In genomic region chr10:83633547-83633946, GRCh38 we compare ENCODE assay signal across 10 cellular contexts.
"Had no signal": no experiment of that assay in that cellular context is flagged by ENCODE, and none has a peak within 500 bp of the region (broad histone marks: within the 10 kb centered on the region; RNA-seq: fewer than 3 reads in every experiment).

No MANE protein-coding gene starts in this region.

- H2AFZ ChIP-seq: GM23338 had no signal

- H3K4me3 ChIP-seq: GM23338, K562 had no signal

- ATAC-seq: GM23338, K562 had no signal

- H3K4me2 ChIP-seq: GM23338 had no signal

- DNase-seq: H9, HCEC 1CT, IMR-90, Kasumi-1, KG1 had no signal

- FAIRE-seq: H1, H54, HTR-8/SVneo, K562 had no signal
